Comparison of ENCODE assay signal across 1 cellular context in genomic region chr15:62509395-62509973, GRCh38.
TF ChIP-seq lines count a peak whose summit lies in the region.

No MANE protein-coding gene starts in this region.

TF ChIP-seq in HepG2, 621 proteins besides CTCF, POLR2A, EP300 and RAD21 (continued from another document):
- no peak for TF ChIP-seq IRF1 (CRISPR knock-in tag; IDR thresholded peaks at IDR 0.05; ENCODE audit: low read depth)
- no peak for TF ChIP-seq ZNF83 (CRISPR knock-in tag; IDR thresholded peaks at IDR 0.05; ENCODE audit: borderline replicate concordance)
- no peak for TF ChIP-seq ISX (CRISPR knock-in tag; conservative IDR thresholded peaks at IDR 0.05)
- TF ChIP-seq ZBTB1 (CRISPR knock-in tag; IDR thresholded peaks at IDR 0.05; ENCODE audit: borderline replicate concordance), result no peak
- TF ChIP-seq NFYC (CRISPR knock-in tag; IDR thresholded peaks at IDR 0.05), result no peak
- no peak for TF ChIP-seq MYC (CRISPR knock-in tag; IDR thresholded peaks at IDR 0.05; ENCODE audit: borderline replicate concordance)
- TF ChIP-seq PAWR (CRISPR knock-in tag; IDR thresholded peaks at IDR 0.05; ENCODE audit: borderline replicate concordance), result no peak
- TF ChIP-seq ZNF768 (CRISPR knock-in tag; IDR thresholded peaks at IDR 0.05), result no peak
- peak; percentile 36; the same call in 1 of the 2 replicates for TF ChIP-seq ZNF687 (CRISPR knock-in tag; IDR thresholded peaks at IDR 0.05)
- TF ChIP-seq IKZF4 (CRISPR knock-in tag; IDR thresholded peaks at IDR 0.05; ENCODE audit: borderline replicate concordance, low read depth, not compliant biosample characterization), result no peak
- TF ChIP-seq NFIC (IDR thresholded peaks at IDR 0.05; ENCODE audit: low read length), result no peak
- 0 out of 2 replicates have a peak, but pooled peaks have one; percentile 23 for TF ChIP-seq ZFP91 (CRISPR knock-in tag; IDR thresholded peaks at IDR 0.05; ENCODE audit: borderline replicate concordance)
- TF ChIP-seq ESRRA (CRISPR knock-in tag; IDR thresholded peaks at IDR 0.05; ENCODE audit: low read depth), result no peak
- TF ChIP-seq ZSCAN21 (CRISPR knock-in tag; IDR thresholded peaks at IDR 0.05; ENCODE audit: borderline replicate concordance), result no peak
- TF ChIP-seq ZNF343 (CRISPR knock-in tag; IDR thresholded peaks at IDR 0.05), result no peak
- peak; percentile 15; the same call in 1 of the 2 replicates for TF ChIP-seq HNF4A (CRISPR knock-in tag; IDR thresholded peaks at IDR 0.05)
- peak; percentile 34; the same call in 1 of the 2 replicates for TF ChIP-seq SALL1 (CRISPR knock-in tag; IDR thresholded peaks at IDR 0.05)
- TF ChIP-seq ZBTB38 (CRISPR knock-in tag; IDR thresholded peaks at IDR 0.05), result 0 out of 2 replicates have a peak, but pooled peaks have one; percentile 10
- TF ChIP-seq SUZ12 (IDR thresholded peaks at IDR 0.05; ENCODE audit: low read depth, low read length), result no peak
- no peak for TF ChIP-seq ZNF841 (CRISPR knock-in tag; IDR thresholded peaks at IDR 0.05; ENCODE audit: borderline replicate concordance)
- peak; percentile 40 for TF ChIP-seq ASH2L (IDR thresholded peaks at IDR 0.05; ENCODE audit: insufficient read length, low read depth, low read length)
- TF ChIP-seq NR1H2 (CRISPR knock-in tag; IDR thresholded peaks at IDR 0.05; ENCODE audit: borderline replicate concordance, low read depth), result no peak
- no peak for TF ChIP-seq HDAC2 (CRISPR knock-in tag; IDR thresholded peaks at IDR 0.05)
- TF ChIP-seq THYN1 (CRISPR knock-in tag; IDR thresholded peaks at IDR 0.05; ENCODE audit: borderline replicate concordance, low read depth), result no peak
- no peak for TF ChIP-seq NCOA2 (CRISPR knock-in tag; IDR thresholded peaks at IDR 0.05)
- TF ChIP-seq SNAPC2 (CRISPR knock-in tag; IDR thresholded peaks at IDR 0.05), result no peak
- no peak for TF ChIP-seq SKIL (CRISPR knock-in tag; IDR thresholded peaks at IDR 0.05; ENCODE audit: borderline replicate concordance)
- TF ChIP-seq, protein P1, sequence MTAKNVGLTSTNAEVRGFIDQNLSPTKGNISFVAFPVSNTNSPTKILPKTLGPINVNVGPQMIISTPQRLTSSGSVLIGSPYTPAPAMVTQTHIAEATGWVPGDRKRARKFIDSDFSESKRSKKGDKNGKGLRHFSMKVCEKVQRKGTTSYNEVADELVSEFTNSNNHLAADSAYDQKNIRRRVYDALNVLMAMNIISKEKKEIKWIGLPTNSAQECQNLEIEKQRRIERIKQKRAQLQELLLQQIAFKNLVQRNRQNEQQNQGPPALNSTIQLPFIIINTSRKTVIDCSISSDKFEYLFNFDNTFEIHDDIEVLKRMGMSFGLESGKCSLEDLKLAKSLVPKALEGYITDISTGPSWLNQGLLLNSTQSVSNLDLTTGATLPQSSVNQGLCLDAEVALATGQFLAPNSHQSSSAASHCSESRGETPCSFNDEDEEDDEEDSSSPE (CRISPR knock-in tag; IDR thresholded peaks at IDR 0.05), result no peak
- TF ChIP-seq TEAD3 (CRISPR knock-in tag; optimal IDR thresholded peaks at IDR 0.05; ENCODE audit: borderline replicate concordance), result peak; percentile 75
- TF ChIP-seq, protein P2, sequence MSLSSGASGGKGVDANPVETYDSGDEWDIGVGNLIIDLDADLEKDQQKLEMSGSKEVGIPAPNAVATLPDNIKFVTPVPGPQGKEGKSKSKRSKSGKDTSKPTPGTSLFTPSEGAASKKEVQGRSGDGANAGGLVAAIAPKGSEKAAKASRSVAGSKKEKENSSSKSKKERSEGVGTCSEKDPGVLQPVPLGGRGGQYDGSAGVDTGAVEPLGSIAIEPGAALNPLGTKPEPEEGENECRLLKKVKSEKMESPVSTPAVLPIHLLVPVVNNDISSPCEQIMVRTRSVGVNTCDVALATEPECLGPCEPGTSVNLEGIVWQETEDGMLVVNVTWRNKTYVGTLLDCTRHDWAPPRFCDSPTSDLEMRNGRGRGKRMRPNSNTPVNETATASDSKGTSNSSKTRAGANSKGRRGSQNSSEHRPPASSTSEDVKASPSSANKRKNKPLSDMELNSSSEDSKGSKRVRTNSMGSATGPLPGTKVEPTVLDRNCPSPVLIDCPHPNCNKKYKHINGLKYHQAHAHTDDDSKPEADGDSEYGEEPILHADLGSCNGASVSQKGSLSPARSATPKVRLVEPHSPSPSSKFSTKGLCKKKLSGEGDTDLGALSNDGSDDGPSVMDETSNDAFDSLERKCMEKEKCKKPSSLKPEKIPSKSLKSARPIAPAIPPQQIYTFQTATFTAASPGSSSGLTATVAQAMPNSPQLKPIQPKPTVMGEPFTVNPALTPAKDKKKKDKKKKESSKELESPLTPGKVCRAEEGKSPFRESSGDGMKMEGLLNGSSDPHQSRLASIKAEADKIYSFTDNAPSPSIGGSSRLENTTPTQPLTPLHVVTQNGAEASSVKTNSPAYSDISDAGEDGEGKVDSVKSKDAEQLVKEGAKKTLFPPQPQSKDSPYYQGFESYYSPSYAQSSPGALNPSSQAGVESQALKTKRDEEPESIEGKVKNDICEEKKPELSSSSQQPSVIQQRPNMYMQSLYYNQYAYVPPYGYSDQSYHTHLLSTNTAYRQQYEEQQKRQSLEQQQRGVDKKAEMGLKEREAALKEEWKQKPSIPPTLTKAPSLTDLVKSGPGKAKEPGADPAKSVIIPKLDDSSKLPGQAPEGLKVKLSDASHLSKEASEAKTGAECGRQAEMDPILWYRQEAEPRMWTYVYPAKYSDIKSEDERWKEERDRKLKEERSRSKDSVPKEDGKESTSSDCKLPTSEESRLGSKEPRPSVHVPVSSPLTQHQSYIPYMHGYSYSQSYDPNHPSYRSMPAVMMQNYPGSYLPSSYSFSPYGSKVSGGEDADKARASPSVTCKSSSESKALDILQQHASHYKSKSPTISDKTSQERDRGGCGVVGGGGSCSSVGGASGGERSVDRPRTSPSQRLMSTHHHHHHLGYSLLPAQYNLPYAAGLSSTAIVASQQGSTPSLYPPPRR (CRISPR knock-in tag; IDR thresholded peaks at IDR 0.05; ENCODE audit: borderline replicate concordance), result no peak
- TF ChIP-seq JDP2 (CRISPR knock-in tag; IDR thresholded peaks at IDR 0.05; ENCODE audit: borderline replicate concordance), result no peak
- no peak for TF ChIP-seq ZNF644 (CRISPR knock-in tag; IDR thresholded peaks at IDR 0.05; ENCODE audit: low read depth)
- no peak for TF ChIP-seq GATAD2A (CRISPR knock-in tag; IDR thresholded peaks at IDR 0.05)
